In the genomic region with DNA sequence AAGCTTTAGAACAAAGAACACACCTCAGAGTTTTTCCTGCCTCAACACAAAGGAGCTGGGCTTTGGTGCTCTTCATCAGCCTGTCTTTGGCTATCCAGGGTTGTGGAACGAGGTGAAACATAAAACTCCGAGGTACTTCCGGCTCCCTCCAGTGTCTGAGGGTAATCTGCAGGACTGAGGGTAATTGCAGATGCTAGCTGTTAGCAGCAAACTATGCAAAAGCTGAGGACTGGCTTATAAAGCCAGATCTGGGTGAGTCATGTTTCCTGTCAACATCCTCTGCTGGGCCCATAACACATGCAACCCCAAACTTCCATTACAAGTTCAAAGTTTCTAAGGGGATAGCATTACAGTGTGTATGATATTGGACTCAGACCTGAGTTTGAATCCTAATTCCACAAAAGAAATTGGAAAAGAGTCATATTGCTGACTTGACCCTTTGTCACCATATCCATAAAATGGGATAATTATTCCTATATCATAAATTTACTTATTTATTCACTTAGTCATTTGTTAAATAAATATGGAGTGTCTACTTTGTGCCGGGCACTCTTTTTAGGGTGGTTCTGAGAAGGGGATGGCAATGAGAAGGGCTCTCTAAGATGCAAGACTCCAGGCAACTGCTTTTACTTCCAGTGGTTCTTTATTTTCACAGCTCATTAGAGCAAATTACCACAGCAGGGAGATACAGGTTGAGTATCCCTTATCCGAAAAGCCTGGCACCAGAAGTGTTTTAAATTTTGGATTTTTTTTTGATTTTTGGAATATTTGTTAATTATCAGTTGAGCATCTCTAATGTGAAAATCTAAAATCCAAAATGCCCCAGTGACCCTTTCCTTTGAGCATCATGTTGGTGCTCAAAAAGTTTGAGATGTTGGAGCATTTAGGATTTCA, we compare ENCODE assay signal across 8 cellular contexts. TPM values are rescaled to one million over a fixed set of nuclear protein-coding genes. Genes with fewer than 3 reads are reported as not detected.
A peak's percentile ranks its signal among the peaks of the same experiment; 100 is the strongest.
DNase-seq lines count a peak whose midpoint lies in the region; ATAC-seq and TF ChIP-seq lines count a peak whose summit lies in the region.

No MANE protein-coding gene starts in this region.

- ATAC-seq in GM18508 (IDR thresholded peaks at IDR 0.05; ENCODE audit: insufficient read depth, unreplicated experiment) (peak; percentile 28), HG03045 (IDR thresholded peaks at IDR 0.05; ENCODE audit: unreplicated experiment) (peak; percentile 27)

- no peaks in the 10 kb centered on the region for H3K36me3 Mint-ChIP-seq in glutamatergic neuron (ENCODE audit: unreplicated experiment)

- peak overlapping the region in 2 of 3 donors; percentile 20 to 47 for H3K9ac ChIP-seq in skeletal muscle tissue (ENCODE audit: low read depth in 1 of 3, low read length in 3 of 3)

- H3K4me1 Mint-ChIP-seq in glutamatergic neuron (ENCODE audit: low read depth, unreplicated experiment), result no peaks in the 10 kb centered on the region

- peaks cover 5% of the 10 kb centered on the region for H3K9me3 Mint-ChIP-seq in glutamatergic neuron (ENCODE audit: unreplicated experiment)

- H3K27ac ChIP-seq in skeletal muscle tissue (ENCODE audit: low read depth, low read length), result peak overlapping the region; percentile 98

- no peaks in the 10 kb centered on the region for H3K9me3 ChIP-seq in skeletal muscle tissue (ENCODE audit: control insufficient read depth in 3 of 3, low read length in 3 of 3)

- peaks cover 4% of the 10 kb centered on the region for H3K27me3 Mint-ChIP-seq in glutamatergic neuron (ENCODE audit: unreplicated experiment)

- H3K4me1 ChIP-seq in skeletal muscle tissue (ENCODE audit: control insufficient read depth in 3 of 3, insufficient read depth in 3 of 3, low read length in 3 of 3), result peaks cover 10 to 33% (median 23%) of the 10 kb centered on the region in 3 donors

- DNase-seq in A172 (ENCODE audit: low spot score) (peak; percentile 96), RPMI7951 (ENCODE audit: low read depth) (peak; percentile 96), glutamatergic neuron (no peak), NCI-H146 treated with DMSO at 0.1 percent for 48 hours (lab: John Stamatoyannopoulos, UW; ENCODE audit: unreplicated experiment) (no peak)
- peak; percentile 70 for DNase-seq in activated naive CD4-positive, alpha-beta T cell treated with Interleukin-2 at 50 U/mL for 16 hours

- no peak for TF ChIP-seq CTCF in glutamatergic neuron (IDR thresholded peaks at IDR 0.05; ENCODE audit: partially characterized antibody, unreplicated experiment)

- H3K27ac Mint-ChIP-seq in glutamatergic neuron (ENCODE audit: unreplicated experiment), result no peak overlapping the region

- H3K27me3 ChIP-seq in skeletal muscle tissue (ENCODE audit: control insufficient read depth in 3 of 3, insufficient read depth in 3 of 3, low read length in 3 of 3), result no peaks in the 10 kb centered on the region

- peaks cover under 1 to 5% (median 4%) of the 10 kb centered on the region in 3 donors for H3K36me3 ChIP-seq in skeletal muscle tissue (ENCODE audit: control insufficient read depth in 3 of 3, insufficient read depth in 3 of 3, low read length in 3 of 3)

- peak overlapping the region in 1 of 3 donors; percentile 65 for H3K4me3 ChIP-seq in skeletal muscle tissue (ENCODE audit: low read length in 3 of 3)

- H3K4me3 Mint-ChIP-seq in glutamatergic neuron (ENCODE audit: unreplicated experiment), result peak overlapping the region; percentile 25

RNA-seq across cellular contexts. Expression of a gene that starts 9.5 kb away (rescaled TPM):
- 16.4 and 16.5 TPM in 2 replicates for total RNA-seq in A172 (2014; rRNA removed; shearing (Covaris generic))
- 10.5 and 13.9 TPM in 2 replicates for total RNA-seq in RPMI7951 (2014; rRNA removed; shearing (Covaris generic))
- total RNA-seq in glutamatergic neuron (ENCODE audit: unreplicated experiment), result 22.8 TPM
- total RNA-seq in skeletal muscle tissue, result 16.7 TPM

RNA-seq across cellular contexts. Expression of a gene that starts 15.5 kb away (rescaled TPM):
- total RNA-seq in A172 (2014; rRNA removed; shearing (Covaris generic)), result 2,498 and 2,773 TPM in 2 replicates
- total RNA-seq in RPMI7951 (2014; rRNA removed; shearing (Covaris generic)), result 9,682 and 10,210 TPM in 2 replicates
- total RNA-seq in glutamatergic neuron (ENCODE audit: unreplicated experiment) (21.5 TPM), skeletal muscle tissue (876 TPM)

RNA-seq across cellular contexts. Expression of a gene that starts 15.7 kb away (rescaled TPM):
- total RNA-seq in A172 (2014; rRNA removed; shearing (Covaris generic)), result not detected in 2 replicates
- 0.20 and 1.1 TPM in 2 replicates for total RNA-seq in RPMI7951 (2014; rRNA removed; shearing (Covaris generic))
- not detected for total RNA-seq in glutamatergic neuron (ENCODE audit: unreplicated experiment)
- total RNA-seq in skeletal muscle tissue, result 2.6 TPM

Comparison
In these comparisons a context has a peak if more than half of its experiments do, and no peak if none do; other contexts are left out.
1. DNase-seq: peak in A172 (single experiment), RPMI7951 (single experiment) and activated naive CD4-positive, alpha-beta T cell treated with Interleukin-2 at 50 U/mL for 16 hours (single experiment); none in glutamatergic neuron (single experiment) and NCI-H146 treated with DMSO at 0.1 percent for 48 hours (single experiment).
2. RNA of a gene that starts 15.5 kb away (total RNA-seq): 9,682 to 10,210 TPM in RPMI7951, 2,498 to 2,773 TPM in A172 and 876 TPM in skeletal muscle tissue (single experiment); 21.5 TPM in glutamatergic neuron (single experiment); every median in the first group is over 10 times any median in the second.